15 cellular contexts compared by ENCODE assay signal in genomic region chr7:95491634-95492314, GRCh38. TPM values are rescaled to one million over a fixed set of nuclear protein-coding genes. Genes with fewer than 3 reads are reported as not detected.
DNase-seq lines count a peak whose midpoint lies in the region; ATAC-seq and TF ChIP-seq lines count a peak whose summit lies in the region.
"Had no signal": no experiment of that assay in that cellular context is flagged by ENCODE, and none has a peak within 500 bp of the region (broad histone marks: within the 10 kb centered on the region; RNA-seq: fewer than 3 reads in every experiment).

No MANE protein-coding gene starts in this region.

- intact Hi-C loops in gastrocnemius medialis (cut with DNase I; ENCODE audit: low total_unique reads), result no loop called here

- in situ Hi-C loops in gastrocnemius medialis (cut with MboI; ENCODE audit: low sequenced_read_pairs in 4 of 4), result loop anchor here in 2 of 4 donors (25.0 kb wide), 1 partner anchor 1029 kb away; no protein-coding TSS in a partner anchor

- peak; percentile 6 for DNase-seq in NCI-H146 treated with DMSO at 0.1 percent for 48 hours (lab: John Stamatoyannopoulos, UW; ENCODE audit: unreplicated experiment)
- DNase-seq in NCI-H146 (lab: John Stamatoyannopoulos, UW), result no peak
- DNase-seq in NCI-H2171 treated with DMSO at 0.1 percent for 48 hours (lab: John Stamatoyannopoulos, UW), result peak; percentile 91
- DNase-seq in choroid plexus epithelial cell (ENCODE audit: low read depth), result peak; percentile 36
- peak; percentile 80 to 91 for DNase-seq in trophoblast cell
- DNase-seq in retina, result no peak
- no peak for DNase-seq in gastrocnemius medialis
- no peak for DNase-seq in omental fat pad (ENCODE audit: low spot score)
- DNase-seq: ACHN; amygdala; hippocampal formation; naive B cell; NK-92 treated with Interleukin-12 subunit alpha and Interleukin-12 subunit beta, amount 100 ng/mL, for 24 hours; T-helper 17 cell had no signal

- H3K79me1 ChIP-seq in trophoblast cell (ENCODE audit: low read length), result peaks cover 2% of the 10 kb centered on the region

- H2AFZ ChIP-seq in trophoblast cell (ENCODE audit: insufficient read depth, low read length, poor library complexity), result no peak overlapping the region

- no peak overlapping the region for H3K14ac ChIP-seq in trophoblast cell (ENCODE audit: low read length)

- H2BK5ac ChIP-seq in trophoblast cell (ENCODE audit: low read depth, low read length, poor library complexity), result no peak overlapping the region

- H3K18ac ChIP-seq in trophoblast cell (ENCODE audit: low read length), result no peak overlapping the region

- H3K9ac ChIP-seq in trophoblast cell (ENCODE audit: low read length), result no peak overlapping the region

- H3K36me3 ChIP-seq in trophoblast cell (ENCODE audit: control insufficient read depth in 1 of 2, insufficient read depth in 2 of 2, low read length in 2 of 2) (no peaks in the 10 kb centered on the region), gastrocnemius medialis (peaks cover 0 to 7% of the 10 kb centered on the region in 2 donors)

- no peak overlapping the region for H4K8ac ChIP-seq in trophoblast cell (ENCODE audit: low read depth, low read length)

- H3K27ac ChIP-seq in trophoblast cell (ENCODE audit: low read depth, low read length) (no peak overlapping the region), gastrocnemius medialis (no peak overlapping the region)

- no peak overlapping the region for H3K23ac ChIP-seq in trophoblast cell (ENCODE audit: low read length)

- H2BK120ac ChIP-seq in trophoblast cell (ENCODE audit: insufficient read depth, low read length, poor library complexity), result no peak overlapping the region

- no peak overlapping the region for H4K91ac ChIP-seq in trophoblast cell (ENCODE audit: low read depth, low read length)

- WGBS in trophoblast cell (ENCODE audit: extremely low coverage, insufficient coverage, insufficient read length), result no CpG with 5 or more reads among the region's 2 CpGs

- H3K4me2 ChIP-seq in trophoblast cell (ENCODE audit: low read length), result no peak overlapping the region
- H3K4me2 ChIP-seq: smooth muscle cell had no signal

- ATAC-seq in gastrocnemius medialis, result no peak
- no peak for ATAC-seq in omental fat pad (ENCODE audit: low FRiP score)
- ATAC-seq: T-helper 17 cell had no signal

- no peaks in the 10 kb centered on the region for H3K79me2 ChIP-seq in trophoblast cell (ENCODE audit: control insufficient read depth, insufficient read depth, low read length, poor library complexity)

- no peaks in the 10 kb centered on the region for H3K9me3 ChIP-seq in trophoblast cell (ENCODE audit: insufficient read depth, low read depth, low read length)
- H3K9me3 ChIP-seq in gastrocnemius medialis, result no peaks in the 10 kb centered on the region

- TF ChIP-seq POLR2A in gastrocnemius medialis (IDR thresholded peaks at IDR 0.05), result no peak

- H3K4ac ChIP-seq in trophoblast cell (ENCODE audit: low read depth, low read length), result no peak overlapping the region

- no peak overlapping the region for H2AK5ac ChIP-seq in trophoblast cell (ENCODE audit: low read length)

- H2BK12ac ChIP-seq in trophoblast cell (ENCODE audit: low read length), result no peak overlapping the region

- H3K27me3 ChIP-seq in trophoblast cell (ENCODE audit: insufficient read depth, low read length) (no peaks in the 10 kb centered on the region), gastrocnemius medialis (no peaks in the 10 kb centered on the region)

- no peak overlapping the region for H4K12ac ChIP-seq in trophoblast cell (ENCODE audit: low read depth, low read length)

- H3K4me1 ChIP-seq in trophoblast cell (ENCODE audit: control insufficient read depth in 1 of 2, insufficient read depth in 2 of 2, low read length in 2 of 2), result peaks cover 0 to 10% of the 10 kb centered on the region in 2 experiments
- peaks cover 32 to 33% of the 10 kb centered on the region in 2 donors for H3K4me1 ChIP-seq in gastrocnemius medialis

- H3K4me3 ChIP-seq in choroid plexus epithelial cell (ENCODE audit: low read depth, low read length), result no peak overlapping the region
- H3K4me3 ChIP-seq in trophoblast cell (ENCODE audit: low read depth, low read length), result no peak overlapping the region
- H3K4me3 ChIP-seq in gastrocnemius medialis, result no peak overlapping the region
- H3K4me3 ChIP-seq: smooth muscle cell had no signal

- TF ChIP-seq CTCF in choroid plexus epithelial cell (conservative IDR thresholded peaks at IDR 0.05; ENCODE audit: low read depth, low read length) (no peak), gastrocnemius medialis (IDR thresholded peaks at IDR 0.05 in 4 of 5, conservative IDR thresholded peaks at IDR 0.05 in 1 of 5) (no peak), omental fat pad (IDR thresholded peaks at IDR 0.05) (no peak)

RNA-seq across cellular contexts. Expression of gene ASB4, which starts 6.0 kb away (rescaled TPM):
- polyA plus RNA-seq in trophoblast cell (2013), result not detected in 2 replicates
- 10 to 100 TPM in 3 of 4 donors, 1 to 10 TPM in 1; 1.4 to 27.3 (median 17.9) TPM for total RNA-seq in gastrocnemius medialis
- total RNA-seq in omental fat pad, result under 1 TPM in 2 of 4 donors, not detected in 2; 0.12 to 0.28 TPM
- total RNA-seq: smooth muscle cell, T-helper 17 cell had no signal
- polyA plus RNA-seq: smooth muscle cell had no signal

RNA-seq across cellular contexts. Expression of gene PON2, which starts 56.9 kb away (rescaled TPM):
- polyA plus RNA-seq in trophoblast cell (2013), result 74.0 and 77.4 TPM in 2 replicates
- total RNA-seq in gastrocnemius medialis (10 to 100 TPM; 10.2 to 45.4 (median 23.5) TPM), omental fat pad (100 to 1,000 TPM in 1 of 4 donors, 10 to 100 TPM in 3; 66.5 to 113 (median 82.2) TPM)

Comparison
In these comparisons a context has a peak if more than half of its experiments do, and no peak if none do; other contexts are left out.
1. DNase-seq: peak in NCI-H146 treated with DMSO at 0.1 percent for 48 hours (single experiment), NCI-H2171 treated with DMSO at 0.1 percent for 48 hours (single experiment), choroid plexus epithelial cell (single experiment) and trophoblast cell (2 of 2); none in NCI-H146 (single experiment), retina (single experiment), gastrocnemius medialis (0 of 2) and omental fat pad (single experiment).